9 cellular contexts compared by ENCODE assay signal in genomic region chr14:38255408-38255672, GRCh38. TPM values are rescaled to one million over a fixed set of nuclear protein-coding genes. Genes with fewer than 3 reads are reported as not detected.
A peak's percentile ranks its signal among the peaks of the same experiment; 100 is the strongest.
DNase-seq lines count a peak whose midpoint lies in the region; ATAC-seq and TF ChIP-seq lines count a peak whose summit lies in the region.
"Had no signal": no experiment of that assay in that cellular context is flagged by ENCODE, and none has a peak within 500 bp of the region (broad histone marks: within the 10 kb centered on the region; RNA-seq: fewer than 3 reads in every experiment).

No MANE protein-coding gene starts in this region.

- H3K4me1 Mint-ChIP-seq in neural crest cell, result no peaks in the 10 kb centered on the region

- H2AFZ ChIP-seq in fibroblast of lung (ENCODE audit: low read length), result peak overlapping the region; percentile 40

- peak overlapping the region; percentile 51 for H3K4me2 ChIP-seq in fibroblast of lung (ENCODE audit: extremely low read depth, insufficient read depth, low read length)

- H3K79me2 ChIP-seq in fibroblast of lung (ENCODE audit: control insufficient read depth, insufficient read depth, low read length), result no peaks in the 10 kb centered on the region

- peaks cover 13% of the 10 kb centered on the region; the same call in 1 of the 2 replicates for H3K9me3 ChIP-seq in AG04450 (ENCODE audit: control insufficient read depth, insufficient read depth, low read length)
- H3K9me3 ChIP-seq in fibroblast of lung (ENCODE audit: control insufficient read depth, insufficient read depth, low read depth, low read length), result no peaks in the 10 kb centered on the region

- H3K27me3 ChIP-seq in AG04450 (ENCODE audit: control insufficient read depth, insufficient read depth, low read length) (peaks cover 4% of the 10 kb centered on the region), fibroblast of lung (ENCODE audit: control insufficient read depth, insufficient read depth, low read length) (no peaks in the 10 kb centered on the region)

- no peak for ATAC-seq in HG03097 (IDR thresholded peaks at IDR 0.05; ENCODE audit: low FRiP score, unreplicated experiment)

- CTCF ChIA-PET in AG04450 (lab: Charles Lee), result no interaction called here

- H3K36me3 ChIP-seq in fibroblast of lung (ENCODE audit: control insufficient read depth, insufficient read depth, low read length), result no peaks in the 10 kb centered on the region

- H3K27ac ChIP-seq in AG04450 (ENCODE audit: low read depth, low read length) (no peak overlapping the region), fibroblast of lung (ENCODE audit: insufficient read depth, low read length) (peak overlapping the region; percentile 55), substantia nigra (ENCODE audit: low read depth, low read length, poor library complexity, severe bottlenecking) (no peak overlapping the region)

- no peaks in the 10 kb centered on the region for H3K9me3 Mint-ChIP-seq in neural crest cell

- POLR2A ChIA-PET in AG04450 (lab: Yijun Ruan, JAX), result interaction anchor here (0.6 kb wide), 1 partner anchor 749 kb away, joined by 3 read pairs; no protein-coding TSS in a partner anchor

- H3K4me3 ChIP-seq in AG04450 (ENCODE audit: low read depth, low read length), result peak overlapping the region; percentile 39
- peak overlapping the region; percentile 38 to 55 (median 49) for H3K4me3 ChIP-seq in fibroblast of lung (replicated peaks in 1 of 4; ENCODE audit: control extremely low read depth in 1 of 4, insufficient read depth in 1 of 4, low read depth in 3 of 4, low read length in 4 of 4)

- no peak overlapping the region for H3K27ac Mint-ChIP-seq in neural crest cell (ENCODE audit: unreplicated experiment)

- no peaks in the 10 kb centered on the region for H4K20me1 ChIP-seq in fibroblast of lung (ENCODE audit: control insufficient read depth, extremely low read depth, insufficient read depth, low read length)

- H3K4me3 Mint-ChIP-seq in neural crest cell, result no peak overlapping the region

- DNase-seq in AG04450 (ENCODE audit: low read depth, low spot score) (no peak), HuH-7.5 (ENCODE audit: low spot score) (peak; percentile 21), fibroblast of lung (ENCODE audit: low read depth in 2 of 2) (peak in 1 of 2 donors; percentile 48), neural crest cell (ENCODE audit: low read depth, low spot score) (no peak), 8988T (no peak), occipital lobe (lab: John Stamatoyannopoulos, UW) (no peak), substantia nigra (lab: John Stamatoyannopoulos, UW) (no peak)
- DNase-seq: effector CD8-positive, alpha-beta T cell had no signal

- TF ChIP-seq CTCF in AG04450 (IDR thresholded peaks at IDR 0.05; ENCODE audit: low read depth, low read length) (no peak), fibroblast of lung (conservative IDR thresholded peaks at IDR 0.05 in 1 of 2, IDR thresholded peaks at IDR 0.05 in 1 of 2; ENCODE audit: low read depth in 1 of 2, low read length in 2 of 2) (no peak), neural crest cell (conservative IDR thresholded peaks at IDR 0.05) (peak; percentile 37)

- H3K27me3 Mint-ChIP-seq in neural crest cell (ENCODE audit: low read depth), result peaks cover 67% of the 10 kb centered on the region

- peaks cover 3% of the 10 kb centered on the region for H3K4me1 ChIP-seq in fibroblast of lung (ENCODE audit: control insufficient read depth, extremely low read depth, insufficient read depth, low read length)

- no peaks in the 10 kb centered on the region for H3K36me3 Mint-ChIP-seq in neural crest cell (ENCODE audit: low read depth)

- no peak overlapping the region for H3K9ac ChIP-seq in fibroblast of lung (ENCODE audit: insufficient read depth, low read length)

RNA-seq across cellular contexts. Expression of gene CLEC14A, which starts 0.6 kb away (rescaled TPM):
- polyA plus RNA-seq in AG04450 (2011; rRNA removed) (0.25 and 0.38 TPM in 2 replicates), fibroblast of lung (3.9 and 8.3 TPM in 2 replicates)
- polyA minus RNA-seq in AG04450 (2011; rRNA and poly(A)+ RNA removed), result 0.28 TPM in 1 of 2 replicates, not detected in the other
- total RNA-seq in fibroblast of lung (2.6 and 5.3 TPM in 2 replicates), neural crest cell (not detected in 2 replicates), occipital lobe (4.5 TPM)
- polyA plus RNA-seq in fibroblast of lung (2012), result 4.1 and 8.8 TPM in 2 replicates
- polyA minus RNA-seq in fibroblast of lung (ENCODE audit: low replicate concordance), result 1.7 and 6.5 TPM in 2 replicates

RNA-seq across cellular contexts. Expression of gene SSTR1, which starts 47.6 kb away (rescaled TPM):
- polyA plus RNA-seq in AG04450 (2011; rRNA removed) (1.0 and 1.2 TPM in 2 replicates), fibroblast of lung (7.8 and 10.5 TPM in 2 replicates)
- 1.2 TPM in 2 replicates for polyA minus RNA-seq in AG04450 (2011; rRNA and poly(A)+ RNA removed)
- total RNA-seq in fibroblast of lung (1.8 and 3.0 TPM in 2 replicates), neural crest cell (not detected in 2 replicates), occipital lobe (14.8 TPM)
- 6.7 and 9.1 TPM in 2 replicates for polyA plus RNA-seq in fibroblast of lung (2012)
- polyA minus RNA-seq in fibroblast of lung (ENCODE audit: low replicate concordance), result 13.5 and 19.0 TPM in 2 replicates
